Comparison of ENCODE assay signal across 9 cellular contexts in genomic region chr5:170491479-170491878, GRCh38. TPM values are rescaled to one million over a fixed set of nuclear protein-coding genes. Genes with fewer than 3 reads are reported as not detected.
DNase-seq lines count a peak whose midpoint lies in the region; ATAC-seq and TF ChIP-seq lines count a peak whose summit lies in the region.
"Had no signal": no experiment of that assay in that cellular context is flagged by ENCODE, and none has a peak within 500 bp of the region (broad histone marks: within the 10 kb centered on the region; RNA-seq: fewer than 3 reads in every experiment).

No MANE protein-coding gene starts in this region.

- DNase-seq in GM03348 (ENCODE audit: low spot score): peak; percentile 92
- DNase-seq in SK-MEL-5 (ENCODE audit: low read depth, low spot score): peak; percentile 85
- peak; percentile 96 for DNase-seq in fibroblast of pulmonary artery (ENCODE audit: low read depth)
- DNase-seq in pulmonary artery endothelial cell (ENCODE audit: low read depth, low spot score): peak; percentile 96
- DNase-seq in activated T-cell treated with anti-CD3 and anti-CD28 coated beads, Interleukin-2, amount 50 U/mL, for 1 hour: no peak
- no peak for DNase-seq in occipital lobe (lab: John Stamatoyannopoulos, UW)
- DNase-seq in HT-29 (ENCODE audit: low spot score): no peak
- DNase-seq: caudate nucleus had no signal

- H3K4me3 ChIP-seq in fibroblast of pulmonary artery (replicated peaks; ENCODE audit: low read depth, low read length): no peak overlapping the region

- TF ChIP-seq CTCF in fibroblast of pulmonary artery (IDR thresholded peaks at IDR 0.05; ENCODE audit: low read length, missing control alignments): no peak

- in situ Hi-C loops in SK-MEL-5 (cut with HindIII; ENCODE audit: low pct_unique_long_range_greater_than_20kb, low sequenced_read_pairs): no loop called here

- no peak for ATAC-seq in HG02642 (IDR thresholded peaks at IDR 0.05; ENCODE audit: poor library complexity, unreplicated experiment)

RNA-seq across cellular contexts. Expression of gene KCNIP1, which starts 12.3 kb away (rescaled TPM):
- not detected in 2 replicates for total RNA-seq in SK-MEL-5 (2014; rRNA removed; shearing (Covaris generic))
- polyA plus RNA-seq in SK-MEL-5 (2015; cell fraction: cytosol; rRNA removed): not detected in 2 replicates
- not detected in 2 replicates for polyA plus RNA-seq in SK-MEL-5 (2015; cell fraction: nucleus; rRNA removed)
- total RNA-seq in pulmonary artery endothelial cell (not detected in 2 replicates), occipital lobe (14.5 TPM)
- not detected in 2 replicates for total RNA-seq in HT-29 (2014; rRNA removed; shearing (Covaris generic))

Comparison
In these comparisons a context has a peak if more than half of its experiments do, and no peak if none do; other contexts are left out.
1. DNase-seq: peak in GM03348 (single experiment), SK-MEL-5 (single experiment), fibroblast of pulmonary artery (single experiment) and pulmonary artery endothelial cell (single experiment); none in activated T-cell treated with anti-CD3 and anti-CD28 coated beads, Interleukin-2, amount 50 U/mL, for 1 hour (single experiment), occipital lobe (single experiment) and HT-29 (single experiment).
2. RNA of gene KCNIP1, which starts 12.3 kb away (total RNA-seq): 14.5 TPM in occipital lobe (single experiment); not detected in SK-MEL-5, not detected in pulmonary artery endothelial cell and not detected in HT-29; every median in the first group is over 10 times any median in the second.